Comparison of ENCODE assay signal across 6 cellular contexts in genomic region chr19:49475995-49476880, GRCh38. TPM values are rescaled to one million over a fixed set of nuclear protein-coding genes. Genes with fewer than 3 reads are reported as not detected.
DNase-seq lines count a peak whose midpoint lies in the region; ATAC-seq, FAIRE-seq and TF ChIP-seq lines count a peak whose summit lies in the region.

No MANE protein-coding gene starts in this region.

- POLR2A ChIA-PET in Panc1 (lab: Charles Lee), result no interaction called here

- no TSS peak for BruUV-seq in Panc1 (replicated peaks; lab: Mats Ljungman, UMichigan)

- in situ Hi-C loops in Panc1 (cut with HindIII; ENCODE audit: low pct_unique_long_range_greater_than_20kb, low sequenced_read_pairs), result no loop called here

- TF ChIP-seq POLR2A in breast epithelium (IDR thresholded peaks at IDR 0.05), result no peak

- intact Hi-C loops in Panc1 (cut with micrococcal nuclease; ENCODE audit: unreplicated experiment) (no loop called here), breast epithelium (cut with DNase I; ENCODE audit: low total_unique reads) (no loop called here)

- no peaks in the 10 kb centered on the region for H3K9me3 ChIP-seq in Panc1 (ENCODE audit: control insufficient read depth, insufficient read depth, low read depth, low read length)
- no peaks in the 10 kb centered on the region for H3K9me3 ChIP-seq in breast epithelium

- CTCF ChIA-PET in Panc1 (lab: Charles Lee), result no interaction called here

- H3K36me3 ChIP-seq in Panc1 (ENCODE audit: control insufficient read depth, insufficient read depth, low read length) (no peaks in the 10 kb centered on the region), breast epithelium (no peaks in the 10 kb centered on the region)

- H3K27me3 ChIP-seq in Panc1 (ENCODE audit: control insufficient read depth, insufficient read depth, low read length) (no peaks in the 10 kb centered on the region), breast epithelium (no peaks in the 10 kb centered on the region)

- H3K4me3 ChIP-seq in Panc1 (ENCODE audit: low read depth in 2 of 2, low read length in 2 of 2) (no peak overlapping the region), breast epithelium (no peak overlapping the region)

- FAIRE-seq in D721Med (lab: Jason Lieb, UNC), result no peak

- H3K27ac ChIP-seq in Panc1 (ENCODE audit: low read length) (no peak overlapping the region), breast epithelium (peak overlapping the region; percentile 79 to 83)

- TF ChIP-seq CTCF in D721Med (IDR thresholded peaks at IDR 0.05; ENCODE audit: insufficient read depth, missing control alignments), result peak; percentile 63
- peak; percentile 75 for TF ChIP-seq CTCF in Panc1 (IDR thresholded peaks at IDR 0.05)
- no peak for TF ChIP-seq CTCF in breast epithelium (IDR thresholded peaks at IDR 0.05)

- H3K4me1 ChIP-seq in Panc1 (ENCODE audit: control insufficient read depth, insufficient read depth, low read length) (no peaks in the 10 kb centered on the region), breast epithelium (no peaks in the 10 kb centered on the region)

- DNase-seq in D721Med (ENCODE audit: insufficient read length, low spot score) (peak; percentile 84), Panc1 (ENCODE audit: low read depth, low spot score) (no peak), breast epithelium (ENCODE audit: low spot score in 2 of 2) (no peak), retina (peak; percentile 71)

- ATAC-seq in Panc1 (peak; percentile 71), GM19397 (IDR thresholded peaks at IDR 0.05; ENCODE audit: unreplicated experiment) (no peak), HG03280 (IDR thresholded peaks at IDR 0.05; ENCODE audit: unreplicated experiment) (no peak)

RNA-seq across cellular contexts. Expression of gene FLT3LG, which starts 2.2 kb away (rescaled TPM):
- total RNA-seq in Panc1 (2021; ENCODE audit: unreplicated experiment) (1.5 TPM), breast epithelium (1 to 10 TPM; 4.3 to 7.0 (median 4.6) TPM)
- 2.9 TPM for polyA plus RNA-seq in Panc1 (2012; ENCODE audit: insufficient read length)

RNA-seq across cellular contexts. Expression of gene RPL13A, which starts 11.2 kb away (rescaled TPM):
- total RNA-seq in Panc1 (2021; ENCODE audit: unreplicated experiment) (1,196 TPM), breast epithelium (1,000 to 10,000 TPM; 3,591 to 5,468 (median 4,346) TPM)
- polyA plus RNA-seq in Panc1 (2012; ENCODE audit: insufficient read length), result 1,501 TPM

RNA-seq across cellular contexts. Expression of gene RPS11, which starts 20.0 kb away (rescaled TPM):
- total RNA-seq in Panc1 (2021; ENCODE audit: unreplicated experiment), result 956 TPM
- 2,025 TPM for polyA plus RNA-seq in Panc1 (2012; ENCODE audit: insufficient read length)
- 1,000 to 10,000 TPM; 5,709 to 7,550 (median 5,876) TPM for total RNA-seq in breast epithelium

RNA-seq across cellular contexts. Expression of gene ALDH16A1, which starts 23.2 kb away (rescaled TPM):
- 19.6 TPM for total RNA-seq in Panc1 (2021; ENCODE audit: unreplicated experiment)
- polyA plus RNA-seq in Panc1 (2012; ENCODE audit: insufficient read length), result 31.7 TPM
- total RNA-seq in breast epithelium, result 10 to 100 TPM; 20.6 to 34.4 (median 32.2) TPM

RNA-seq across cellular contexts. Expression of gene PIH1D1, which starts 24.6 kb away (rescaled TPM):
- total RNA-seq in Panc1 (2021; ENCODE audit: unreplicated experiment) (78.5 TPM), breast epithelium (100 to 1,000 TPM in 2 of 3 donors, 10 to 100 TPM in 1; 94.4 to 121 (median 106) TPM)
- 72.4 TPM for polyA plus RNA-seq in Panc1 (2012; ENCODE audit: insufficient read length)

Comparison
In these comparisons a context has a peak if more than half of its experiments do, and no peak if none do; other contexts are left out.
1. DNase-seq: peak in D721Med (single experiment) and retina (single experiment); none in Panc1 (single experiment) and breast epithelium (0 of 2).
2. CTCF ChIP-seq: peak in D721Med (single experiment) and Panc1 (single experiment); none in breast epithelium (0 of 3).